Comparison of ENCODE assay signal across 17 cellular contexts in the genomic region with DNA sequence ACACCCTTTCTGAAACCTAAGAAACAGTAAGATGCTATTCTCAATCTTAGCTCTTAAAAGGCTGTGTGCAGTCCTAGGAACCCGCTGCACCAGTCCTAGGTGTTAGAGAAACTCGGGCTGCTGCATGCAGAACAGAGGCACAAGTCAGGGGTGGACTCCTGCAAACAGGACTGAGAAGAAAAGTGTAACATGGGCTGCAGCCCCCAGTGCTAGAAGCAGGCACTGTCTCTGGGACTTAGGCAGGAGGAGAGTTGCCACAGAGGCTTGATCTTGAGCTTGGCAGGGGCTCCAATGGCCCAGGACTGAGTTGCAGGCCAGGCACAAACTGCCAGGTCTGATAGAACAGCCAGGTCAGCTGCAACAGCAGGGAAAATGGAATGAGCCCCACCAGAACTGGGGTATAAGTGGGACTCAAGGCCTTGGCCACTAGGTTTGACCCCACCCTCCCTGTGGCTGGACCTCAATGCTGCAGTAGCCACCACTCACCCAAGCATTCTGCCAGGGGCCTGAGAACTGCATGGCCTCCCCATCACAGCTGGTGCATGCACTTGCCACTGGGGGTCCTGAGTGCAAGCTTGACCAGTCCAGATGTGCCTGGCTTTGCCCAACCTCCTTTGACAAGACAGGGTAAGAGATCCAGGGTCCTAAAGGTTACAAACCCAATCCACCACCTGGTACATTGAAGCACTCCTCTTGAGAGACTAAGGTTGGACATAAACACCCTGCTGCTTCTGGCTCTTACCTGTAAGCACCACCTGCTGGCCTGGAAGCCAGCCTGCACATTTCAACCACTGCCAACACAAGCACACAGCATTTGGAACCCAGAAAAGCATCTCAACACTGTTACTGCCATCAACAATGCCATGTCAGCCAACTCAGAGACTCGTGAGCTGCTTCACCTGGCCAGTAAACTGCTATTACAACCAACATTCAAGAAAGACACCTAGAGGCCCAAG.
DNase-seq lines count a peak whose midpoint lies in the region; ATAC-seq and TF ChIP-seq lines count a peak whose summit lies in the region.
"Had no signal": no experiment of that assay in that cellular context is flagged by ENCODE, and none has a peak within 500 bp of the region (broad histone marks: within the 10 kb centered on the region; RNA-seq: fewer than 3 reads in every experiment).

No MANE protein-coding gene starts in this region.

- H3K4me3 ChIP-seq in BE2C (ENCODE audit: low read depth, low read length) = no peak overlapping the region
- no peak overlapping the region for H3K4me3 ChIP-seq in GM23338
- H3K4me3 ChIP-seq in brain microvascular endothelial cell (ENCODE audit: low read depth, low read length) = no peak overlapping the region
- no peak overlapping the region for H3K4me3 ChIP-seq in CD8-positive, alpha-beta T cell (ENCODE audit: low read depth, low read length)
- H3K4me3 ChIP-seq: breast epithelium had no signal

- H3K4me2 ChIP-seq in GM23338 = no peak overlapping the region

- DNase-seq in BE2C = no peak
- peak; percentile 43 for DNase-seq in GM23338 (ENCODE audit: low spot score)
- peak; percentile 17 for DNase-seq in WTC11 (ENCODE audit: low spot score)
- DNase-seq in iPS-NIHi7 (ENCODE audit: extremely low spot score) = peak; percentile 15
- DNase-seq in stimulated activated CD4-positive, alpha-beta T cell treated with anti-CD3 and anti-CD28 coated beads, Interleukin-15, amount 100 ng/mL, for 24 hours = no peak
- DNase-seq in brain microvascular endothelial cell = no peak
- no peak for DNase-seq in activated CD8-positive, alpha-beta T cell treated with anti-CD3 and anti-CD28 coated beads, Interleukin-2, amount 10 ng/mL, durations not matched to agents 7 days and 5 days
- no peak for DNase-seq in CD8-positive, alpha-beta T cell
- DNase-seq: effector CD8-positive, alpha-beta T cell; naive thymus-derived CD8-positive, alpha-beta T cell; NCI-H1930; NCI-H524 treated with DMSO at 0.1 percent for 48 hours; RPMI8226; substantia nigra had no signal

- H3K4me3 Mint-ChIP-seq in GM23338 (no peak overlapping the region), WTC11 (no peak overlapping the region)
- no peak overlapping the region for H3K4me3 Mint-ChIP-seq in activated CD8-positive, alpha-beta T cell treated with anti-CD3 and anti-CD28 coated beads, Interleukin-2, amount 10 ng/mL, durations not matched to agents 7 days and 5 days
- no peak overlapping the region for H3K4me3 Mint-ChIP-seq in CD8-positive, alpha-beta T cell
- H3K4me3 Mint-ChIP-seq: activated naive CD8-positive, alpha-beta T cell; naive thymus-derived CD8-positive, alpha-beta T cell; T-helper 1 cell treated with Interleukin-12 subunit alpha and Interleukin-12 subunit beta and Interleukin-4 antibody, amounts not matched to agents 30 μg/mL and 1 μg/mL, for 36 hours had no signal

- H3K27ac Mint-ChIP-seq in GM23338 = no peak overlapping the region; the same call in 1 of the 2 replicates
- H3K27ac Mint-ChIP-seq in WTC11 = no peak overlapping the region
- no peak overlapping the region for H3K27ac Mint-ChIP-seq in activated CD8-positive, alpha-beta T cell treated with anti-CD3 and anti-CD28 coated beads, Interleukin-2, amount 10 ng/mL, durations not matched to agents 7 days and 5 days
- no peak overlapping the region for H3K27ac Mint-ChIP-seq in CD8-positive, alpha-beta T cell
- H3K27ac Mint-ChIP-seq: activated naive CD8-positive, alpha-beta T cell; T-helper 1 cell treated with Interleukin-12 subunit alpha and Interleukin-12 subunit beta and Interleukin-4 antibody, amounts not matched to agents 30 μg/mL and 1 μg/mL, for 36 hours had no signal

- H3K4me1 ChIP-seq in BE2C (no peaks in the 10 kb centered on the region), GM23338 (ENCODE audit: insufficient read depth) (no peaks in the 10 kb centered on the region; the same call in 1 of the 2 replicates)
- H3K4me1 ChIP-seq in CD8-positive, alpha-beta T cell (ENCODE audit: insufficient read depth, low read length) = peaks cover 5% of the 10 kb centered on the region
- H3K4me1 ChIP-seq: breast epithelium had no signal

- no peaks in the 10 kb centered on the region for H3K27me3 ChIP-seq in BE2C
- no peaks in the 10 kb centered on the region for H3K27me3 ChIP-seq in GM23338 (ENCODE audit: insufficient read depth)
- H3K27me3 ChIP-seq in brain microvascular endothelial cell (replicated peaks) = no peaks in the 10 kb centered on the region
- no peaks in the 10 kb centered on the region for H3K27me3 ChIP-seq in CD8-positive, alpha-beta T cell (ENCODE audit: insufficient read depth, low read length)
- H3K27me3 ChIP-seq: breast epithelium had no signal

- no peaks in the 10 kb centered on the region for H3K36me3 Mint-ChIP-seq in GM23338 (ENCODE audit: low read depth)
- no peaks in the 10 kb centered on the region for H3K36me3 Mint-ChIP-seq in WTC11
- peaks cover 7% of the 10 kb centered on the region for H3K36me3 Mint-ChIP-seq in activated CD8-positive, alpha-beta T cell treated with anti-CD3 and anti-CD28 coated beads, Interleukin-2, amount 10 ng/mL, durations not matched to agents 7 days and 5 days (ENCODE audit: low read depth)
- H3K36me3 Mint-ChIP-seq in CD8-positive, alpha-beta T cell = peaks cover 39% of the 10 kb centered on the region

- no peaks in the 10 kb centered on the region for H4K20me1 ChIP-seq in GM23338 (replicated peaks; ENCODE audit: insufficient read depth)

- CTCF ChIA-PET in WTC11 (lab: Charles Lee) = interaction anchor here (2.1 kb wide), 1 partner anchor 18 kb away, joined by 7 read pairs; no protein-coding TSS in a partner anchor
- CTCF ChIA-PET in activated CD8-positive, alpha-beta T cell treated with anti-CD3 and anti-CD28 coated beads, Interleukin-2, amount 10 ng/mL, durations not matched to agents 7 days and 5 days (lab: Charles Lee) = no interaction called here
- CTCF ChIA-PET in CD8-positive, alpha-beta T cell (lab: Charles Lee) = no interaction called here

- no peaks in the 10 kb centered on the region for H3K9me3 Mint-ChIP-seq in GM23338
- H3K9me3 Mint-ChIP-seq in WTC11 = peaks cover 3% of the 10 kb centered on the region
- H3K9me3 Mint-ChIP-seq in activated CD8-positive, alpha-beta T cell treated with anti-CD3 and anti-CD28 coated beads, Interleukin-2, amount 10 ng/mL, durations not matched to agents 7 days and 5 days (ENCODE audit: insufficient read depth) = peaks cover 8% of the 10 kb centered on the region
- peaks cover 17% of the 10 kb centered on the region for H3K9me3 Mint-ChIP-seq in CD8-positive, alpha-beta T cell

- H3K79me2 ChIP-seq in GM23338 (replicated peaks; ENCODE audit: insufficient read depth) = no peaks in the 10 kb centered on the region

- H3K27ac ChIP-seq in GM23338 (ENCODE audit: low read depth) = no peak overlapping the region
- no peak overlapping the region for H3K27ac ChIP-seq in brain microvascular endothelial cell
- H3K27ac ChIP-seq in CD8-positive, alpha-beta T cell (ENCODE audit: low read depth, low read length) = no peak overlapping the region
- H3K27ac ChIP-seq: breast epithelium had no signal

- intact Hi-C loops in CD8-positive, alpha-beta T cell (cut with DNase I, micrococcal nuclease) = no loop called here

- no peaks in the 10 kb centered on the region for H3K27me3 Mint-ChIP-seq in GM23338 (ENCODE audit: insufficient read depth, low read depth, poor library complexity)
- no peaks in the 10 kb centered on the region; the same call in 1 of the 2 replicates for H3K27me3 Mint-ChIP-seq in WTC11 (ENCODE audit: low read depth)
- no peaks in the 10 kb centered on the region for H3K27me3 Mint-ChIP-seq in activated CD8-positive, alpha-beta T cell treated with anti-CD3 and anti-CD28 coated beads, Interleukin-2, amount 10 ng/mL, durations not matched to agents 7 days and 5 days (ENCODE audit: low read depth)
- H3K27me3 Mint-ChIP-seq in CD8-positive, alpha-beta T cell (ENCODE audit: low read depth) = no peaks in the 10 kb centered on the region
- H3K27me3 Mint-ChIP-seq: activated naive CD8-positive, alpha-beta T cell; naive thymus-derived CD8-positive, alpha-beta T cell had no signal

- H3K9me2 ChIP-seq in GM23338 (ENCODE audit: insufficient read depth) = no peaks in the 10 kb centered on the region

- no peaks in the 10 kb centered on the region for H3F3A ChIP-seq in GM23338 (replicated peaks; ENCODE audit: low read depth)

- no peak overlapping the region for H2AFZ ChIP-seq in GM23338

- peaks cover 20% of the 10 kb centered on the region for H3K4me1 Mint-ChIP-seq in GM23338
- peaks cover 13% of the 10 kb centered on the region for H3K4me1 Mint-ChIP-seq in WTC11
- H3K4me1 Mint-ChIP-seq in activated CD8-positive, alpha-beta T cell treated with anti-CD3 and anti-CD28 coated beads, Interleukin-2, amount 10 ng/mL, durations not matched to agents 7 days and 5 days (ENCODE audit: low read depth) = no peaks in the 10 kb centered on the region
- peaks cover 34% of the 10 kb centered on the region for H3K4me1 Mint-ChIP-seq in CD8-positive, alpha-beta T cell (ENCODE audit: low read depth)

- in situ Hi-C loops in brain microvascular endothelial cell (cut with HindIII; ENCODE audit: low pct_ligation_motif_present, low sequenced_read_pairs) = no loop called here

- POLR2A ChIA-PET in WTC11 (lab: Charles Lee) = no interaction called here
- POLR2A ChIA-PET in activated CD8-positive, alpha-beta T cell treated with anti-CD3 and anti-CD28 coated beads, Interleukin-2, amount 10 ng/mL, durations not matched to agents 7 days and 5 days (lab: Charles Lee) = interaction anchor here (0.7 kb wide), 1 partner anchor 110 kb away, joined by 3 read pairs; no protein-coding TSS in a partner anchor
- POLR2A ChIA-PET in CD8-positive, alpha-beta T cell (lab: Charles Lee) = no interaction called here

- no peaks in the 10 kb centered on the region for H3K9me3 ChIP-seq in BE2C
- H3K9me3 ChIP-seq in CD8-positive, alpha-beta T cell (ENCODE audit: low read length) = no peaks in the 10 kb centered on the region

- H3K36me3 ChIP-seq in BE2C = no peaks in the 10 kb centered on the region
- no peaks in the 10 kb centered on the region for H3K36me3 ChIP-seq in GM23338 (ENCODE audit: insufficient read depth)
- H3K36me3 ChIP-seq in brain microvascular endothelial cell (replicated peaks) = no peaks in the 10 kb centered on the region
- no peaks in the 10 kb centered on the region for H3K36me3 ChIP-seq in CD8-positive, alpha-beta T cell (ENCODE audit: insufficient read depth, low read length)
- H3K36me3 ChIP-seq: breast epithelium had no signal

- ATAC-seq in GM23338 (peak; percentile 79), WTC11 (peak; percentile 89)
- no peak for ATAC-seq in activated CD8-positive, alpha-beta T cell treated with anti-CD3 and anti-CD28 coated beads, Interleukin-2, amount 10 ng/mL, durations not matched to agents 7 days and 5 days
- ATAC-seq in CD8-positive, alpha-beta T cell = no peak
- ATAC-seq: naive thymus-derived CD8-positive, alpha-beta T cell had no signal

- peak; percentile 16; the same call in 1 of the 2 replicates for TF ChIP-seq CTCF in BE2C (IDR thresholded peaks at IDR 0.05; ENCODE audit: low read depth, low read length)
- TF ChIP-seq CTCF in GM23338 (conservative IDR thresholded peaks at IDR 0.05; ENCODE audit: low read depth in 2 of 2) = peak; percentile 48 to 52
- no peak for TF ChIP-seq CTCF in WTC11 (IDR thresholded peaks at IDR 0.05)
- no peak for TF ChIP-seq CTCF in brain microvascular endothelial cell (IDR thresholded peaks at IDR 0.05; ENCODE audit: low read depth, low read length, missing control alignments)
- no peak for TF ChIP-seq CTCF in CD8-positive, alpha-beta T cell (IDR thresholded peaks at IDR 0.05)

TF ChIP-seq in WTC11, 78 proteins besides CTCF, POLR2A, EP300 and RAD21 (continues in another document):
- TF ChIP-seq ZNF416 (CRISPR knock-in tag; IDR thresholded peaks at IDR 0.05) = no peak

Comparison
In these comparisons a context has a peak if more than half of its experiments do, and no peak if none do; other contexts are left out.
1. DNase-seq: peak in GM23338 (single experiment), WTC11 (single experiment) and iPS-NIHi7 (single experiment); none in BE2C (single experiment), stimulated activated CD4-positive, alpha-beta T cell treated with anti-CD3 and anti-CD28 coated beads, Interleukin-15, amount 100 ng/mL, for 24 hours (single experiment), brain microvascular endothelial cell (single experiment), activated CD8-positive, alpha-beta T cell treated with anti-CD3 and anti-CD28 coated beads, Interleukin-2, amount 10 ng/mL, durations not matched to agents 7 days and 5 days (single experiment) and CD8-positive, alpha-beta T cell (0 of 7).
2. CTCF ChIP-seq: peak in BE2C (single experiment) and GM23338 (2 of 2); none in WTC11 (single experiment), brain microvascular endothelial cell (single experiment) and CD8-positive, alpha-beta T cell (single experiment).
3. ATAC-seq: peak in GM23338 (single experiment) and WTC11 (single experiment); none in activated CD8-positive, alpha-beta T cell treated with anti-CD3 and anti-CD28 coated beads, Interleukin-2, amount 10 ng/mL, durations not matched to agents 7 days and 5 days (single experiment) and CD8-positive, alpha-beta T cell (single experiment).